21 cellular contexts compared by ENCODE assay signal in the genomic region with DNA sequence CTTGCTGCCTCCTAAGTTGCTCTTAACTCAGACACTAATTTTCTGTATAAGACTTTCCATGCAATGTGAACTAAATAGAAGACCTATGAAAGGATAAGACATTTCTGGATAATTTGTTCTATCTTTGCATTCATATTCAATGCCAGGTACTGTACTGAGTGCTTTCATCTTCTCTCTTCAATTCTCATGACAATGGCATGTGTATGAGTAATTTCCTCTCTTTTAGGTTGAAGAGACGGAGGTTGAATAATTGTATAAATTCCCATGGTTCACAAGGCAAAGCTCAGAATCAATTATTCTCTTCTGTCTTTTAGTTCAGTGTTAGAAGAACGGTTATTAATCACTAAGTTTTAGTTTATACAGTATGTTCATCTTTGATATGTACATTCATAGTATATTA. TPM values are rescaled to one million over a fixed set of nuclear protein-coding genes. Genes with fewer than 3 reads are reported as not detected.
DNase-seq lines count a peak whose midpoint lies in the region; ATAC-seq, FAIRE-seq and TF ChIP-seq lines count a peak whose summit lies in the region.
"Had no signal": no experiment of that assay in that cellular context is flagged by ENCODE, and none has a peak within 500 bp of the region (broad histone marks: within the 10 kb centered on the region; RNA-seq: fewer than 3 reads in every experiment).

No MANE protein-coding gene starts in this region.

- no peak overlapping the region for H2AK5ac ChIP-seq in IMR-90 (ENCODE audit: low read depth, low read length)

- no peak for TF ChIP-seq POLR2A in IMR-90 (IDR thresholded peaks at IDR 0.05; ENCODE audit: low read depth, low read length)

- H3K36me3 Mint-ChIP-seq in activated CD4-positive, alpha-beta T cell treated with anti-CD3 and anti-CD28 coated beads, Interleukin-2, amount 10 ng/mL, durations not matched to agents 24 days and 14 days (ENCODE audit: low read depth): no peaks in the 10 kb centered on the region
- H3K36me3 Mint-ChIP-seq: naive B cell had no signal

- 0 out of 2 replicates have a peak overlapping the region, but pooled peaks have one; percentile 14 for H3K56ac ChIP-seq in IMR-90 (ENCODE audit: extremely low read depth, insufficient read depth, low read length)

- H2BK120ac ChIP-seq in IMR-90 (ENCODE audit: low read depth, low read length): peak overlapping the region; percentile 97

- H4K8ac ChIP-seq in IMR-90 (ENCODE audit: low read depth in 2 of 2, low read length in 2 of 2): peak overlapping the region; percentile 10 to 45; a peak in 2 of 4 replicates

- peaks cover 3 to 37% of the 10 kb centered on the region in 2 experiments; a peak in 2 of 4 replicates for H3K79me1 ChIP-seq in IMR-90 (ENCODE audit: low read depth in 1 of 2, low read length in 2 of 2)

- H4K5ac ChIP-seq in IMR-90 (ENCODE audit: low read depth, low read length): peak overlapping the region; percentile 35; the same call in 1 of the 2 replicates

- POLR2A ChIA-PET in IMR-90 (lab: Charles Lee; ENCODE audit: unreplicated experiment): no interaction called here

- H3K36me3 ChIP-seq in IMR-90 (ENCODE audit: control insufficient read depth, insufficient read depth, low read length): no peaks in the 10 kb centered on the region; the same call in 1 of the 2 replicates
- H3K36me3 ChIP-seq in pancreas: no peaks in the 10 kb centered on the region
- H3K36me3 ChIP-seq: BLaER1 treated with 17β-estradiol and CSF1 and Interleukin-3, amounts not matched to agents 10 nM and 100 nM; spleen had no signal

- peak overlapping the region; percentile 68; the same call in 1 of the 2 replicates for H3K4ac ChIP-seq in IMR-90 (ENCODE audit: low read depth, low read length)

- no peaks in the 10 kb centered on the region for H3K4me1 Mint-ChIP-seq in activated CD4-positive, alpha-beta T cell treated with anti-CD3 and anti-CD28 coated beads, Interleukin-2, amount 10 ng/mL, durations not matched to agents 24 days and 14 days
- H3K4me1 Mint-ChIP-seq: naive B cell had no signal

- ATAC-seq in IMR-90 (ENCODE audit: low read depth) (no peak), GM21786 (IDR thresholded peaks at IDR 0.05; ENCODE audit: unreplicated experiment) (no peak), pancreas (no peak)
- ATAC-seq: Right ventricle myocardium inferior had no signal

- peaks cover 5% of the 10 kb centered on the region for H3K9me3 Mint-ChIP-seq in activated CD4-positive, alpha-beta T cell treated with anti-CD3 and anti-CD28 coated beads, Interleukin-2, amount 10 ng/mL, durations not matched to agents 24 days and 14 days
- H3K9me3 Mint-ChIP-seq: activated naive CD4-positive, alpha-beta T cell treated with anti-CD3 and anti-CD28 coated beads for 36 hours had no signal

- H2BK20ac ChIP-seq in IMR-90 (ENCODE audit: low read depth, low read length): peak overlapping the region; percentile 60; the same call in 1 of the 2 replicates

- H3K9me3 ChIP-seq in IMR-90 (ENCODE audit: control insufficient read depth, insufficient read depth, low read length) (peaks cover 2% of the 10 kb centered on the region; the same call in 1 of the 2 replicates), pancreas (no peaks in the 10 kb centered on the region)

- intact Hi-C loops in IMR-90 (cut with micrococcal nuclease) (loop anchor here (5.0 kb wide), 1 partner anchor 69 kb away; no protein-coding TSS in a partner anchor), pancreas (cut with DNase I) (no loop called here)
- intact Hi-C loops in activated CD4-positive, alpha-beta T cell treated with anti-CD3 and anti-CD28 coated beads, Interleukin-2, amount 10 ng/mL, durations not matched to agents 24 days and 14 days (cut with micrococcal nuclease): no loop called here

- peaks cover 14% of the 10 kb centered on the region for H3K27me3 Mint-ChIP-seq in activated CD4-positive, alpha-beta T cell treated with anti-CD3 and anti-CD28 coated beads, Interleukin-2, amount 10 ng/mL, durations not matched to agents 24 days and 14 days

- no TSS peak for BruUV-seq in IMR-90 (replicated peaks; lab: Mats Ljungman, UMichigan)

- no peak overlapping the region for H4K91ac ChIP-seq in IMR-90 (ENCODE audit: insufficient read depth, low read depth, low read length)

- peaks cover 3% of the 10 kb centered on the region; the same call in 1 of the 2 replicates for H3K9me1 ChIP-seq in IMR-90 (ENCODE audit: insufficient read depth, low read length)

- H3K4me1 ChIP-seq in IMR-90 (ENCODE audit: control insufficient read depth, insufficient read depth, low read length) (peaks cover 14% of the 10 kb centered on the region), pancreas (no peaks in the 10 kb centered on the region)
- H3K4me1 ChIP-seq: BLaER1 treated with 17β-estradiol and CSF1 and Interleukin-3, amounts not matched to agents 10 nM and 100 nM; parathyroid adenoma; spleen had no signal

- no peaks in the 10 kb centered on the region for H3K27me3 ChIP-seq in IMR-90 (ENCODE audit: control insufficient read depth, insufficient read depth, low read length)
- H3K27me3 ChIP-seq in pancreas: peaks cover 0 to 7% (median 0%) of the 10 kb centered on the region in 4 donors
- H3K27me3 ChIP-seq: BLaER1 treated with 17β-estradiol and CSF1 and Interleukin-3, amounts not matched to agents 10 nM and 100 nM had no signal

- no peak overlapping the region for H3K23ac ChIP-seq in IMR-90 (ENCODE audit: low read depth, low read length)

- no peak for TF ChIP-seq CTCF in IMR-90 (conservative IDR thresholded peaks at IDR 0.05; ENCODE audit: low read depth, low read length)
- no peak for TF ChIP-seq CTCF in pancreas (IDR thresholded peaks at IDR 0.05)

- no peak overlapping the region for H2AK9ac ChIP-seq in IMR-90 (replicated peaks; ENCODE audit: low read depth, low read length, poor library complexity)

- H3K27ac ChIP-seq in IMR-90 (ENCODE audit: insufficient read depth, low read length) (no peak overlapping the region), pancreas (no peak overlapping the region)
- H3K27ac ChIP-seq: BLaER1 treated with 17β-estradiol and CSF1 and Interleukin-3, amounts not matched to agents 10 nM and 100 nM; parathyroid adenoma; spleen; VCaP had no signal

- no peak overlapping the region for H3K14ac ChIP-seq in IMR-90 (replicated peaks; ENCODE audit: low read depth, low read length)

- no CpG with 5 or more reads among the region's 2 CpGs for WGBS in IMR-90 (ENCODE audit: extremely low coverage in 2 of 2, insufficient read length in 1 of 2), 2 experiments
- 52 to 59% methylated on average over 2 of the region's 2 CpGs for WGBS in pancreas, 2 donors

- H2AFZ ChIP-seq in IMR-90 (replicated peaks; ENCODE audit: low read length, poor library complexity): no peak overlapping the region
- H2AFZ ChIP-seq: parathyroid adenoma had no signal

- dilution Hi-C loops in IMR-90 (cut with HindIII; ENCODE audit: low sequenced_read_pairs, unreplicated experiment): no loop called here

- no peak for FAIRE-seq in pancreas (lab: Jason Lieb, UNC)

- H4K20me1 ChIP-seq in IMR-90 (ENCODE audit: insufficient read depth, low read length): no peaks in the 10 kb centered on the region
- H4K20me1 ChIP-seq: BLaER1 treated with 17β-estradiol and CSF1 and Interleukin-3, amounts not matched to agents 10 nM and 100 nM had no signal

- TF ChIP-seq RAD21 in IMR-90 (IDR thresholded peaks at IDR 0.05; ENCODE audit: low read length): no peak

- H3K9ac ChIP-seq in IMR-90 (ENCODE audit: low read depth, low read length): no peak overlapping the region
- H3K9ac ChIP-seq: BLaER1 treated with 17β-estradiol and CSF1 and Interleukin-3, amounts not matched to agents 10 nM and 100 nM; parathyroid adenoma had no signal

- CTCF ChIA-PET in IMR-90 (lab: Yijun Ruan, JAX): no interaction called here

- H2BK15ac ChIP-seq in IMR-90 (ENCODE audit: low read depth, low read length): peak overlapping the region; percentile 68; the same call in 1 of the 3 replicates

- H3K4me3 Mint-ChIP-seq in activated CD4-positive, alpha-beta T cell treated with anti-CD3 and anti-CD28 coated beads, Interleukin-2, amount 10 ng/mL, durations not matched to agents 24 days and 14 days: no peak overlapping the region
- H3K4me3 Mint-ChIP-seq: activated naive CD4-positive, alpha-beta T cell treated with anti-CD3 and anti-CD28 coated beads for 36 hours; naive B cell had no signal

- H3K4me3 ChIP-seq in IMR-90 (ENCODE audit: insufficient read depth, low read depth, low read length) (no peak overlapping the region), pancreas (no peak overlapping the region)
- H3K4me3 ChIP-seq: BLaER1 treated with 17β-estradiol and CSF1 and Interleukin-3, amounts not matched to agents 10 nM and 100 nM; lung; spleen had no signal

- peak overlapping the region; percentile 98 for H2BK5ac ChIP-seq in IMR-90 (ENCODE audit: low read depth, low read length, poor library complexity, severe bottlenecking)

- no peak overlapping the region; the same call in 1 of the 2 replicates for H3K18ac ChIP-seq in IMR-90 (ENCODE audit: low read depth, low read length)

- no peak overlapping the region for H3K4me2 ChIP-seq in IMR-90 (ENCODE audit: low read depth, low read length)
- H3K4me2 ChIP-seq: BLaER1 treated with 17β-estradiol and CSF1 and Interleukin-3, amounts not matched to agents 10 nM and 100 nM had no signal

- in situ Hi-C loops in IMR-90 (cut with MboI; ENCODE audit: low sequenced_read_pairs): no loop called here

- DNase-seq in IMR-90 (peak; percentile 54), astrocyte of the hippocampus (ENCODE audit: low read depth, low spot score) (peak; percentile 33), iris pigment epithelial cell (ENCODE audit: low read depth) (peak; percentile 59), pancreas (no peak)
- DNase-seq in activated CD4-positive, alpha-beta T cell treated with anti-CD3 and anti-CD28 coated beads, Interleukin-2, amount 10 ng/mL, durations not matched to agents 24 days and 14 days: no peak
- no peak for DNase-seq in stimulated activated CD4-positive, alpha-beta T cell treated with anti-CD3 and anti-CD28 coated beads, Interleukin-2, amount 100 ng/mL, for 48 hours
- DNase-seq: activated CD4-positive, alpha-beta T cell treated with anti-CD3 and anti-CD28 coated beads, Interleukin-2, amount 50 U/mL, for 4 hours; activated naive CD4-positive, alpha-beta T cell treated with anti-CD3 and anti-CD28 coated beads for 36 hours; anterior cingulate cortex; naive B cell; NCI-H1694 treated with DMSO at 0.1 percent for 48 hours; NCI-H446 treated with DMSO at 0.1 percent for 48 hours; spleen; substantia nigra had no signal

- no peak overlapping the region for H3K27ac Mint-ChIP-seq in activated CD4-positive, alpha-beta T cell treated with anti-CD3 and anti-CD28 coated beads, Interleukin-2, amount 10 ng/mL, durations not matched to agents 24 days and 14 days
- H3K27ac Mint-ChIP-seq: activated naive CD4-positive, alpha-beta T cell treated with anti-CD3 and anti-CD28 coated beads for 36 hours; naive B cell had no signal

RNA-seq across cellular contexts. Expression of gene CFAP299, which starts 29.3 kb away (rescaled TPM):
- total RNA-seq in IMR-90 (2012; rRNA removed) (1.1 and 1.9 TPM in 2 replicates), pancreas (not detected)
- polyA plus RNA-seq in IMR-90 (2012; rRNA removed) (0.76 and 1.0 TPM in 2 replicates), pancreas (under 1 TPM in 1 of 2 donors, not detected in 1; 0.14 TPM)
- polyA plus RNA-seq in IMR-90 (2012; cell fraction: cytosol; rRNA removed): 0.04 and 0.22 TPM in 2 replicates
- 0.61 and 3.8 TPM in 2 replicates for polyA plus RNA-seq in IMR-90 (2012; cell fraction: nucleus; rRNA removed; ENCODE audit: low replicate concordance)
- total RNA-seq in activated CD4-positive, alpha-beta T cell treated with anti-CD3 and anti-CD28 coated beads, Interleukin-2, amount 10 ng/mL, durations not matched to agents 24 days and 14 days: not detected in 2 replicates
- total RNA-seq: activated naive CD4-positive, alpha-beta T cell treated with anti-CD3 and anti-CD28 coated beads for 36 hours; spleen; T-helper 1 cell treated with Interleukin-12 subunit alpha and Interleukin-12 subunit beta and Interleukin-4 antibody, amounts not matched to agents 30 ng/mL and 1 ng/mL, for 36 hours had no signal

RNA-seq across cellular contexts. Expression of gene FGF5, which starts 39.8 kb away (rescaled TPM):
- total RNA-seq in IMR-90 (2012; rRNA removed) (18.6 and 35.8 TPM in 2 replicates), pancreas (not detected)
- polyA plus RNA-seq in IMR-90 (2012; rRNA removed) (42.1 and 77.7 TPM in 2 replicates), pancreas (not detected)
- 11.3 and 17.6 TPM in 2 replicates for polyA plus RNA-seq in IMR-90 (2012; cell fraction: cytosol; rRNA removed)
- 10.5 and 16.3 TPM in 2 replicates for polyA plus RNA-seq in IMR-90 (2012; cell fraction: nucleus; rRNA removed; ENCODE audit: low replicate concordance)
- total RNA-seq in activated CD4-positive, alpha-beta T cell treated with anti-CD3 and anti-CD28 coated beads, Interleukin-2, amount 10 ng/mL, durations not matched to agents 24 days and 14 days: not detected in 2 replicates
- total RNA-seq: activated naive CD4-positive, alpha-beta T cell treated with anti-CD3 and anti-CD28 coated beads for 36 hours; T-helper 1 cell treated with Interleukin-12 subunit alpha and Interleukin-12 subunit beta and Interleukin-4 antibody, amounts not matched to agents 30 ng/mL and 1 ng/mL, for 36 hours had no signal
- polyA plus RNA-seq: lung, spleen had no signal

Comparison
In these comparisons a context has a peak if more than half of its experiments do, and no peak if none do; other contexts are left out.
1. DNase-seq: peak in IMR-90 (single experiment), astrocyte of the hippocampus (single experiment) and iris pigment epithelial cell (single experiment); none in activated CD4-positive, alpha-beta T cell treated with anti-CD3 and anti-CD28 coated beads, Interleukin-2, amount 10 ng/mL, durations not matched to agents 24 days and 14 days (single experiment), pancreas (0 of 6) and stimulated activated CD4-positive, alpha-beta T cell treated with anti-CD3 and anti-CD28 coated beads, Interleukin-2, amount 100 ng/mL, for 48 hours (0 of 2).
2. RNA of gene FGF5, which starts 39.8 kb away (total RNA-seq): 18.6 to 35.8 TPM in IMR-90; not detected in activated CD4-positive, alpha-beta T cell treated with anti-CD3 and anti-CD28 coated beads, Interleukin-2, amount 10 ng/mL, durations not matched to agents 24 days and 14 days and not detected in pancreas; every median in the first group is over 10 times any median in the second.